ENCODE assay signal across 16 cellular contexts in the genomic region with DNA sequence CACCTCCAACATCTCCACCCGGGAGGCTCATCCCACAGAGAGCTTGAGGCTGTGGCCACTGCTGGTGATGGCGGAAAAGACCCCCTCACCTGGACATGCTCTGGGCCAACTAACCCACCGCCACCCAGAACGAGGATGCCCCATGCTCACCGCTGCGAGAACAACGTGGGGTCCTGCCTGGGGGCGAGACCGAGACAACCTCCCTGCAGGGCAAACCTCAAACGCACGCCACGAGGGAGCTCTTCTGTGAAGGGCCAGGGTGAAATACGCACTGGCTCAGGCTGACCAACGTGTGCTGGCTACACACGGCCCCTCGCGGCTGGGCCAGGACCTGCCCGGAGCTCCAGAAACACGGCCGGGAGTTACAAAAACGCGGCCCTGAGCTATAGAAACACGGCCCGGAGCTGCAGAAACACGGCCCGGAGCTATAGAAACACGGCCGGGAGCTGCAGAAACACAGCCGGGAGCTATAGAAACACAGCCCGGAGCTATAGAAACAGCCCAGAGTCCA. TPM values are rescaled to one million over a fixed set of nuclear protein-coding genes. Genes with fewer than 3 reads are reported as not detected.
A peak's percentile ranks its signal among the peaks of the same experiment; 100 is the strongest.
DNase-seq lines count a peak whose midpoint lies in the region; ATAC-seq and TF ChIP-seq lines count a peak whose summit lies in the region.
"Had no signal": no experiment of that assay in that cellular context is flagged by ENCODE, and none has a peak within 500 bp of the region (broad histone marks: within the 10 kb centered on the region; RNA-seq: fewer than 3 reads in every experiment).

No MANE protein-coding gene starts in this region.

- H3K27me3 ChIP-seq in right atrium auricular region (no peaks in the 10 kb centered on the region), rectal smooth muscle tissue (ENCODE audit: control insufficient read depth, insufficient read depth, low read length) (no peaks in the 10 kb centered on the region)

- peaks cover 69% of the 10 kb centered on the region for H3K36me3 ChIP-seq in right atrium auricular region
- peaks cover 5% of the 10 kb centered on the region for H3K36me3 ChIP-seq in rectal smooth muscle tissue (ENCODE audit: control insufficient read depth, insufficient read depth, low read length)

- no peak overlapping the region for H3K4me3 Mint-ChIP-seq in progenitor cell of endocrine pancreas (ENCODE audit: low read depth)
- H3K4me3 Mint-ChIP-seq in activated CD4-positive, alpha-beta T cell treated with anti-CD3 and anti-CD28 coated beads for 36 hours, result no peak overlapping the region
- H3K4me3 Mint-ChIP-seq: activated CD8-positive, alpha-beta memory T cell treated with anti-CD3 and anti-CD28 coated beads, Interleukin-2, amount 10 ng/mL, durations not matched to agents 7 days and 5 days; activated naive CD8-positive, alpha-beta T cell; natural killer cell had no signal

- H3K4me1 Mint-ChIP-seq in progenitor cell of endocrine pancreas (ENCODE audit: low read depth), result no peaks in the 10 kb centered on the region
- no peaks in the 10 kb centered on the region for H3K4me1 Mint-ChIP-seq in activated CD4-positive, alpha-beta T cell treated with anti-CD3 and anti-CD28 coated beads for 36 hours

- H3K27me3 Mint-ChIP-seq in progenitor cell of endocrine pancreas, result no peaks in the 10 kb centered on the region
- H3K27me3 Mint-ChIP-seq in activated CD4-positive, alpha-beta T cell treated with anti-CD3 and anti-CD28 coated beads for 36 hours, result no peaks in the 10 kb centered on the region
- H3K27me3 Mint-ChIP-seq: activated CD8-positive, alpha-beta memory T cell treated with anti-CD3 and anti-CD28 coated beads, Interleukin-2, amount 10 ng/mL, durations not matched to agents 7 days and 5 days; activated naive CD8-positive, alpha-beta T cell had no signal

- H3K27ac Mint-ChIP-seq in progenitor cell of endocrine pancreas, result no peak overlapping the region
- no peak overlapping the region for H3K27ac Mint-ChIP-seq in activated CD4-positive, alpha-beta T cell treated with anti-CD3 and anti-CD28 coated beads for 36 hours
- H3K27ac Mint-ChIP-seq: activated CD8-positive, alpha-beta memory T cell treated with anti-CD3 and anti-CD28 coated beads, Interleukin-2, amount 10 ng/mL, durations not matched to agents 7 days and 5 days; activated naive CD8-positive, alpha-beta T cell; natural killer cell had no signal

- intact Hi-C loops in cardiac septum (cut with DNase I), result no loop called here
- intact Hi-C loops in activated CD4-positive, alpha-beta T cell treated with anti-CD3 and anti-CD28 coated beads for 36 hours (cut with DNase I, micrococcal nuclease), result no loop called here

- ATAC-seq in activated CD4-positive, alpha-beta T cell treated with anti-CD3 and anti-CD28 coated beads for 36 hours, result no peak
- ATAC-seq: activated CD8-positive, alpha-beta memory T cell treated with anti-CD3 and anti-CD28 coated beads, Interleukin-2, amount 10 ng/mL, durations not matched to agents 7 days and 5 days; natural killer cell had no signal

- TF ChIP-seq CTCF in right atrium auricular region (IDR thresholded peaks at IDR 0.05) (no peak), fibroblast of mammary gland (conservative IDR thresholded peaks at IDR 0.05; ENCODE audit: control insufficient read depth, insufficient read depth, low read depth, low read length) (no peak), progenitor cell of endocrine pancreas (IDR thresholded peaks at IDR 0.05; ENCODE audit: unreplicated experiment) (no peak)

- peaks cover 6% of the 10 kb centered on the region for H3K36me3 Mint-ChIP-seq in progenitor cell of endocrine pancreas (ENCODE audit: insufficient read depth)
- H3K36me3 Mint-ChIP-seq in activated CD4-positive, alpha-beta T cell treated with anti-CD3 and anti-CD28 coated beads for 36 hours (ENCODE audit: low read depth), result peaks cover 18% of the 10 kb centered on the region
- H3K36me3 Mint-ChIP-seq: natural killer cell had no signal

- H3K4me3 ChIP-seq in right atrium auricular region, result peak overlapping the region; percentile 28 to 34
- no peak overlapping the region for H3K4me3 ChIP-seq in fibroblast of mammary gland (ENCODE audit: control insufficient read depth, low read depth, low read length)
- H3K4me3 ChIP-seq in rectal smooth muscle tissue (ENCODE audit: low read length), result peak overlapping the region; percentile 14

- H3K9me3 Mint-ChIP-seq in progenitor cell of endocrine pancreas (ENCODE audit: low read depth), result no peaks in the 10 kb centered on the region
- no peaks in the 10 kb centered on the region for H3K9me3 Mint-ChIP-seq in activated CD4-positive, alpha-beta T cell treated with anti-CD3 and anti-CD28 coated beads for 36 hours (ENCODE audit: low read depth)
- H3K9me3 Mint-ChIP-seq: natural killer cell had no signal

- no peaks in the 10 kb centered on the region for H3K9me3 ChIP-seq in right atrium auricular region

- no peaks in the 10 kb centered on the region for H3K4me1 ChIP-seq in right atrium auricular region
- no peaks in the 10 kb centered on the region for H3K4me1 ChIP-seq in rectal smooth muscle tissue (ENCODE audit: control insufficient read depth, insufficient read depth, low read length)

- H3K9ac ChIP-seq in rectal smooth muscle tissue (ENCODE audit: low read length), result no peak overlapping the region

- H3K27ac ChIP-seq in right atrium auricular region (peak overlapping the region; percentile 29 to 55), rectal smooth muscle tissue (ENCODE audit: low read depth, low read length) (no peak overlapping the region)
- H3K27ac ChIP-seq: WERI-Rb-1 had no signal

- CTCF ChIA-PET in activated CD4-positive, alpha-beta T cell treated with anti-CD3 and anti-CD28 coated beads for 36 hours (lab: Charles Lee), result no interaction called here

- POLR2A ChIA-PET in activated CD4-positive, alpha-beta T cell treated with anti-CD3 and anti-CD28 coated beads for 36 hours (lab: Charles Lee), result no interaction called here

- DNase-seq in right atrium auricular region (ENCODE audit: low spot score), result no peak
- no peak for DNase-seq in cardiac septum (ENCODE audit: low spot score)
- DNase-seq in fibroblast of mammary gland (ENCODE audit: low read depth), result peak; percentile 35
- no peak for DNase-seq in activated CD4-positive, alpha-beta T cell treated with anti-CD3 and anti-CD28 coated beads for 4 hours
- no peak for DNase-seq in progenitor cell of endocrine pancreas (ENCODE audit: low spot score, unreplicated experiment)
- no peak for DNase-seq in activated CD4-positive, alpha-beta T cell treated with anti-CD3 and anti-CD28 coated beads for 36 hours
- no peak for DNase-seq in NCI-H1417 (lab: John Stamatoyannopoulos, UW)
- DNase-seq: activated CD8-positive, alpha-beta memory T cell treated with anti-CD3 and anti-CD28 coated beads, Interleukin-2, amount 10 ng/mL, durations not matched to agents 7 days and 5 days; DMS 273 treated with DMSO at 0.1 percent for 48 hours; Karpas-422; natural killer cell; NCI-H2081 treated with DMSO at 0.1 percent for 48 hours; NK-92 treated with Interleukin-12 subunit alpha and Interleukin-12 subunit beta, amount 100 ng/mL, for 24 hours; WERI-Rb-1 had no signal

RNA-seq across cellular contexts. Expression of a gene that starts 19.0 kb away (rescaled TPM):
- total RNA-seq in right atrium auricular region (1 to 10 TPM in 1 of 2 donors, under 1 TPM in 1; 0.82 to 3.3 TPM), cardiac septum (0.81 TPM), progenitor cell of endocrine pancreas (46.3 and 52.7 TPM in 2 replicates)
- total RNA-seq in activated CD4-positive, alpha-beta T cell treated with anti-CD3 and anti-CD28 coated beads for 36 hours, result under 1 TPM; 0.37 to 0.42 TPM
- total RNA-seq: activated CD8-positive, alpha-beta memory T cell treated with anti-CD3 and anti-CD28 coated beads, Interleukin-2, amount 10 ng/mL, durations not matched to agents 7 days and 5 days had no signal

RNA-seq across cellular contexts. Expression of a gene that starts 34.4 kb away (rescaled TPM):
- total RNA-seq in right atrium auricular region, result 10 to 100 TPM; 15.2 to 22.4 TPM
- total RNA-seq in cardiac septum, result 21.8 TPM
- 42.6 and 46.7 TPM in 2 replicates for total RNA-seq in progenitor cell of endocrine pancreas
- total RNA-seq in activated CD4-positive, alpha-beta T cell treated with anti-CD3 and anti-CD28 coated beads for 36 hours, result 10 to 100 TPM; 21.2 to 24.6 TPM

Comparison
In these comparisons a context has a peak if more than half of its experiments do, and no peak if none do; other contexts are left out.
1. RNA of a gene that starts 19.0 kb away (total RNA-seq): 46.3 to 52.7 TPM in progenitor cell of endocrine pancreas; 0.82 to 3.3 TPM in right atrium auricular region, 0.81 TPM in cardiac septum (single experiment) and 0.37 to 0.42 TPM in activated CD4-positive, alpha-beta T cell treated with anti-CD3 and anti-CD28 coated beads for 36 hours; every median in the first group is over 10 times any median in the second.